9 cellular contexts compared by ENCODE assay signal in genomic region chr11:75399344-75400109, GRCh38. TPM values are rescaled to one million over a fixed set of nuclear protein-coding genes. Genes with fewer than 3 reads are reported as not detected.
DNase-seq lines count a peak whose midpoint lies in the region; ATAC-seq, FAIRE-seq and TF ChIP-seq lines count a peak whose summit lies in the region.
"Had no signal": no experiment of that assay in that cellular context is flagged by ENCODE, and none has a peak within 500 bp of the region (broad histone marks: within the 10 kb centered on the region; RNA-seq: fewer than 3 reads in every experiment).

RPS3 (plus strand) TSS chr11:75399518; CDS start chr11:75399548, 30 bp downstream.

- no peaks in the 10 kb centered on the region for H3K9me3 ChIP-seq in keratinocyte (ENCODE audit: control insufficient read depth, low read depth, low read length)

- H4K20me1 ChIP-seq in keratinocyte (ENCODE audit: control insufficient read depth, extremely low read depth, insufficient read depth, low read length) = peaks cover 36% of the 10 kb centered on the region

- H3K79me2 ChIP-seq in keratinocyte (ENCODE audit: control insufficient read depth, insufficient read depth, low read length) = peaks cover 52% of the 10 kb centered on the region

- peak within 1 kb of the TSS; percentile 48 for H3K4me2 ChIP-seq in keratinocyte (ENCODE audit: control insufficient read depth, extremely low read depth, insufficient read depth, low read depth, low read length)

- DNase-seq in AG09309 (ENCODE audit: low read depth) (peak; percentile 61), NCI-H226 (peak; percentile 89), keratinocyte (ENCODE audit: low read depth, low spot score) (no peak)
- DNase-seq in activated CD4-positive, CD25-positive, alpha-beta regulatory T cell (lab: John Stamatoyannopoulos, UW) = peak; percentile 70 to 79 (median 76)
- peak; percentile 86 for DNase-seq in central memory CD4-positive, alpha-beta T cell
- DNase-seq in stimulated activated CD4-positive, alpha-beta T cell treated with anti-CD3 and anti-CD28 coated beads, Interleukin-15, amount 100 ng/mL, for 1 hour (ENCODE audit: low read depth in 1 of 2, low spot score in 1 of 2) = peak; percentile 71 to 78

- peak within 1 kb of the TSS; percentile 99 for H3K9ac ChIP-seq in keratinocyte (ENCODE audit: control insufficient read depth, extremely low read depth, insufficient read depth, low read length)

- H3K9me1 ChIP-seq in keratinocyte (ENCODE audit: control insufficient read depth, extremely low read depth, insufficient read depth, low read length) = peaks cover 8% of the 10 kb centered on the region

- H3K27me3 ChIP-seq in keratinocyte (ENCODE audit: control insufficient read depth, extremely low read depth, insufficient read depth, low read length) = no peaks in the 10 kb centered on the region

- no peak for TF ChIP-seq CTCF in AG09309 (IDR thresholded peaks at IDR 0.05; ENCODE audit: control insufficient read depth, insufficient read depth, low read depth, low read length, missing control alignments)
- TF ChIP-seq CTCF in keratinocyte (optimal IDR thresholded peaks at IDR 0.05 in 1 of 3, IDR thresholded peaks at IDR 0.05 in 1 of 3, conservative IDR thresholded peaks at IDR 0.05 in 1 of 3; ENCODE audit: extremely low read depth in 1 of 3, insufficient read depth in 2 of 3, low read length in 3 of 3) = peak in 2 of 3 experiments; percentile 7 to 23

- dilution Hi-C loops in keratinocyte (cut with MboI; ENCODE audit: extremely low pct_ligation_motif_present, low sequenced_read_pairs) = no loop called here

- ATAC-seq in GM18907 (IDR thresholded peaks at IDR 0.05; ENCODE audit: unreplicated experiment) (peak; percentile 90), HG03159 (IDR thresholded peaks at IDR 0.05; ENCODE audit: unreplicated experiment) (peak; percentile 85)

- H3K27ac ChIP-seq in keratinocyte (ENCODE audit: control insufficient read depth, insufficient read depth, low read length) = peak within 1 kb of the TSS; percentile 94

- H2AFZ ChIP-seq in keratinocyte (ENCODE audit: control insufficient read depth, low read length) = no peak within 1 kb of the TSS

- H3K4me3 ChIP-seq in AG09309 (ENCODE audit: control insufficient read depth, low read depth, low read length) (peak within 1 kb of the TSS; percentile 80), keratinocyte (ENCODE audit: control insufficient read depth in 2 of 3, extremely low read depth in 1 of 3, insufficient read depth in 2 of 3, low read depth in 1 of 3, low read length in 3 of 3) (peak within 1 kb of the TSS; percentile 85 to 94 (median 91))

- H3K4me1 ChIP-seq in keratinocyte (ENCODE audit: control insufficient read depth, extremely low read depth, insufficient read depth, low read length) = peaks cover 25% of the 10 kb centered on the region

- FAIRE-seq in keratinocyte (lab: Jason Lieb, UNC) = no peak
- FAIRE-seq: colon had no signal

- H3K36me3 ChIP-seq in keratinocyte (ENCODE audit: control insufficient read depth in 2 of 2, extremely low read depth in 1 of 2, insufficient read depth in 2 of 2, low read length in 2 of 2) = peaks cover 28 to 37% of the 10 kb centered on the region in 2 experiments

RNA-seq across cellular contexts. Expression of gene RPS3, which starts in this region (rescaled TPM):
- polyA plus RNA-seq in keratinocyte = 2,759 to 4,283 TPM (median 3,843 TPM) in 3 replicates
- 4,583 TPM for polyA plus RNA-seq in keratinocyte (2011; ENCODE audit: low read depth)
- polyA plus RNA-seq in keratinocyte (2011; cell fraction: cytosol; rRNA removed) = 3,100 and 4,215 TPM in 2 replicates
- polyA plus RNA-seq in keratinocyte (2011; cell fraction: nucleus; rRNA removed) = 1,051 and 1,129 TPM in 2 replicates
- polyA plus RNA-seq in keratinocyte (2012; ENCODE audit: low replicate concordance) = 3,324 and 4,271 TPM in 2 replicates
- polyA minus RNA-seq in keratinocyte = 1,345 to 1,807 TPM (median 1,376 TPM) in 3 replicates
- 1,011 TPM for polyA minus RNA-seq in keratinocyte (2011; cell fraction: cytosol; rRNA and poly(A)+ RNA removed)
- 222 and 286 TPM in 2 replicates for polyA minus RNA-seq in keratinocyte (2011; cell fraction: nucleus; rRNA and poly(A)+ RNA removed)
